ENCODE assay signal across 8 cellular contexts in genomic region chr19:16659832-16660708, GRCh38.
DNase-seq lines count a peak whose midpoint lies in the region; ATAC-seq and TF ChIP-seq lines count a peak whose summit lies in the region.

Gene SMIM7, minus strand, starts transcription at chr19:16660144. Its CDS starts 34 bp downstream, at chr19:16660110.

- DNase-seq in AG10803 (ENCODE audit: low read depth) (peak; percentile 98), NCI-H446 (lab: John Stamatoyannopoulos, UW) (peak; percentile 98 to 100), iris pigment epithelial cell (ENCODE audit: low read depth) (peak; percentile 99)
- DNase-seq in activated CD4-positive, CD25-positive, alpha-beta regulatory T cell treated with anti-CD3 and anti-CD28 coated beads, Interleukin-2, amount 50 U/mL, for 16 hours (ENCODE audit: low read depth, low spot score): peak; percentile 98
- peak; percentile 95 to 99 for DNase-seq in central memory CD8-positive, alpha-beta T cell (ENCODE audit: low spot score in 2 of 2)
- peak; percentile 96 to 97 for DNase-seq in stimulated activated CD4-positive, alpha-beta T cell treated with anti-CD3 and anti-CD28 coated beads, Interleukin-12 subunit alpha, Interleukin-12 subunit beta, amount 100 ng/mL, for 24 hours (ENCODE audit: low read depth in 2 of 2)

- H3K4me3 ChIP-seq in AG10803 (ENCODE audit: low read length): peak within 1 kb of the TSS; percentile 93

- no peaks in the 10 kb centered on the region for H3K9me3 Mint-ChIP-seq in central memory CD8-positive, alpha-beta T cell

- no peaks in the 10 kb centered on the region for H3K27me3 Mint-ChIP-seq in central memory CD8-positive, alpha-beta T cell

- peak within 1 kb of the TSS; percentile 98 for H3K4me3 Mint-ChIP-seq in central memory CD8-positive, alpha-beta T cell

- peak; percentile 92 for ATAC-seq in GM19025 (IDR thresholded peaks at IDR 0.05; ENCODE audit: low read depth, unreplicated experiment)
- peak; percentile 85 for ATAC-seq in HG03342 (IDR thresholded peaks at IDR 0.05; ENCODE audit: unreplicated experiment)
- ATAC-seq in central memory CD8-positive, alpha-beta T cell (replicated peaks; ENCODE audit: extremely low read depth, poor library complexity, severe bottlenecking): peak; percentile 99

- peak within 1 kb of the TSS; percentile 94 for H3K27ac Mint-ChIP-seq in central memory CD8-positive, alpha-beta T cell (ENCODE audit: low read depth)

- H3K36me3 Mint-ChIP-seq in central memory CD8-positive, alpha-beta T cell (ENCODE audit: insufficient read depth): peaks cover 35% of the 10 kb centered on the region

- no peak for TF ChIP-seq CTCF in AG10803 (conservative IDR thresholded peaks at IDR 0.05; ENCODE audit: low read length)

- peaks cover 44% of the 10 kb centered on the region for H3K4me1 Mint-ChIP-seq in central memory CD8-positive, alpha-beta T cell

Comparison
In these comparisons a context has a peak if more than half of its experiments do, and no peak if none do; other contexts are left out.
1. Peak in every context shown above with its lines: DNase-seq, ATAC-seq and H3K4me3 ChIP-seq.